Comparison of ENCODE assay signal across 1 cellular context in the genomic region with DNA sequence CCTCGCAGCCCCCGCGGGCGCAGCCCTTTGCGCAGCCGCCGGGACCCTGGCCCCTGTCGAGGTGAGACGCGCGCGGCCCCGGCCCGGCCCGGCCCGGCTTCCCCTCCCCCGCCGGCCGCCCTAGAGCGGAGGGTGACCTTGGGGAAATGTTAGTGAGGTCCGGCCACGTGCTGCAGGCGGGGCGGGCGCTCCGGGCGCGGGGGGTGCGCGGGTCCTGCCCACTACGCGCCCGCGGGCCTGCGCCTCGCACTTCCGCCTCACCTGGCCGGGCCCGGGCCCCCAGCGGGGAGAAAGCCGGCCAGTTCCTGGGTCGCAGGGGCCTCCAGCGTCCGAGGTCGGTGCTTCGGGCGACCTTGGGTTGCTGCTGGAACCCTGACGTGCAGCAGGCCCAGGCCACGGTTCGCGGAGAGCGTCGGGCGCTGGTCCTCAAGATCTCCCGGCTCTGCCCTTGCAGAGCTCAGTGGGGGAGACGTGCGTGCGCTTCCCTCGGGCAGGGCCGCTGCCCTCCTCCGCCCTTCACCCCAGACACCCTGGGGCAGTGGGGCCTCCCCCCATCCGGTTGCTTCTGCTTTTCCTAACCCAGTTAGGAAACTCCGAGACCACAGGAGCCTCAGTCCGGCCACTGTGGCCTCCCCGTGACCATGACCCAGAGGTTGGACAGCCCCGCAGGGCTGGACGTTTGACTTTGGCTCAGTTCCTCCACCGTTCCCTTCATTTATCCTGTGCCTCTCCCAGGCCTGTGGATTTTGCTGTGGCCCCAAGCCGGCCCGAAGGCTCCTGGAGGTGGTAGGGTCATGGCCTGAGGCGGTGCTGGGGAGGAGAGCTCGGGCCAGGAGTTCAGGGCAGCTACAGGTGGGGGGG.
TF ChIP-seq lines count a peak whose summit lies in the region.

No MANE protein-coding gene starts in this region.

TF ChIP-seq in WTC11, 78 proteins besides CTCF, POLR2A, EP300 and RAD21 (continued from another document):
- TF ChIP-seq SMAD3 (CRISPR knock-in tag; IDR thresholded peaks at IDR 0.05; ENCODE audit: borderline replicate concordance) = no peak
- TF ChIP-seq, protein P1, sequence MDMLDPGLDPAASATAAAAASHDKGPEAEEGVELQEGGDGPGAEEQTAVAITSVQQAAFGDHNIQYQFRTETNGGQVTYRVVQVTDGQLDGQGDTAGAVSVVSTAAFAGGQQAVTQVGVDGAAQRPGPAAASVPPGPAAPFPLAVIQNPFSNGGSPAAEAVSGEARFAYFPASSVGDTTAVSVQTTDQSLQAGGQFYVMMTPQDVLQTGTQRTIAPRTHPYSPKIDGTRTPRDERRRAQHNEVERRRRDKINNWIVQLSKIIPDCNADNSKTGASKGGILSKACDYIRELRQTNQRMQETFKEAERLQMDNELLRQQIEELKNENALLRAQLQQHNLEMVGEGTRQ (CRISPR knock-in tag; IDR thresholded peaks at IDR 0.05) = peak; percentile 76
- TF ChIP-seq ZNF263 (CRISPR knock-in tag; IDR thresholded peaks at IDR 0.05; ENCODE audit: low read depth) = peak; percentile 9; the same call in 1 of the 2 replicates
- TF ChIP-seq, protein P2, sequence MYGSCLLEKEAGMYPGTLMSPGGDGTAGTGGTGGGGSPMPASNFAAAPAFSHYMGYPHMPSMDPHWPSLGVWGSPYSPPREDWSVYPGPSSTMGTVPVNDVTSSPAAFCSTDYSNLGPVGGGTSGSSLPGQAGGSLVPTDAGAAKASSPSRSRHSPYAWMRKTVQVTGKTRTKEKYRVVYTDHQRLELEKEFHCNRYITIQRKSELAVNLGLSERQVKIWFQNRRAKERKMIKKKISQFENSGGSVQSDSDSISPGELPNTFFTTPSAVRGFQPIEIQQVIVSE (CRISPR knock-in tag; IDR thresholded peaks at IDR 0.05; ENCODE audit: borderline replicate concordance) = no peak
- TF ChIP-seq, protein P3, sequence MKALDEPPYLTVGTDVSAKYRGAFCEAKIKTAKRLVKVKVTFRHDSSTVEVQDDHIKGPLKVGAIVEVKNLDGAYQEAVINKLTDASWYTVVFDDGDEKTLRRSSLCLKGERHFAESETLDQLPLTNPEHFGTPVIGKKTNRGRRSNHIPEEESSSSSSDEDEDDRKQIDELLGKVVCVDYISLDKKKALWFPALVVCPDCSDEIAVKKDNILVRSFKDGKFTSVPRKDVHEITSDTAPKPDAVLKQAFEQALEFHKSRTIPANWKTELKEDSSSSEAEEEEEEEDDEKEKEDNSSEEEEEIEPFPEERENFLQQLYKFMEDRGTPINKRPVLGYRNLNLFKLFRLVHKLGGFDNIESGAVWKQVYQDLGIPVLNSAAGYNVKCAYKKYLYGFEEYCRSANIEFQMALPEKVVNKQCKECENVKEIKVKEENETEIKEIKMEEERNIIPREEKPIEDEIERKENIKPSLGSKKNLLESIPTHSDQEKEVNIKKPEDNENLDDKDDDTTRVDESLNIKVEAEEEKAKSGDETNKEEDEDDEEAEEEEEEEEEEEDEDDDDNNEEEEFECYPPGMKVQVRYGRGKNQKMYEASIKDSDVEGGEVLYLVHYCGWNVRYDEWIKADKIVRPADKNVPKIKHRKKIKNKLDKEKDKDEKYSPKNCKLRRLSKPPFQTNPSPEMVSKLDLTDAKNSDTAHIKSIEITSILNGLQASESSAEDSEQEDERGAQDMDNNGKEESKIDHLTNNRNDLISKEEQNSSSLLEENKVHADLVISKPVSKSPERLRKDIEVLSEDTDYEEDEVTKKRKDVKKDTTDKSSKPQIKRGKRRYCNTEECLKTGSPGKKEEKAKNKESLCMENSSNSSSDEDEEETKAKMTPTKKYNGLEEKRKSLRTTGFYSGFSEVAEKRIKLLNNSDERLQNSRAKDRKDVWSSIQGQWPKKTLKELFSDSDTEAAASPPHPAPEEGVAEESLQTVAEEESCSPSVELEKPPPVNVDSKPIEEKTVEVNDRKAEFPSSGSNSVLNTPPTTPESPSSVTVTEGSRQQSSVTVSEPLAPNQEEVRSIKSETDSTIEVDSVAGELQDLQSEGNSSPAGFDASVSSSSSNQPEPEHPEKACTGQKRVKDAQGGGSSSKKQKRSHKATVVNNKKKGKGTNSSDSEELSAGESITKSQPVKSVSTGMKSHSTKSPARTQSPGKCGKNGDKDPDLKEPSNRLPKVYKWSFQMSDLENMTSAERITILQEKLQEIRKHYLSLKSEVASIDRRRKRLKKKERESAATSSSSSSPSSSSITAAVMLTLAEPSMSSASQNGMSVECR (CRISPR knock-in tag; IDR thresholded peaks at IDR 0.05; ENCODE audit: borderline replicate concordance) = no peak
- TF ChIP-seq, protein P4, sequence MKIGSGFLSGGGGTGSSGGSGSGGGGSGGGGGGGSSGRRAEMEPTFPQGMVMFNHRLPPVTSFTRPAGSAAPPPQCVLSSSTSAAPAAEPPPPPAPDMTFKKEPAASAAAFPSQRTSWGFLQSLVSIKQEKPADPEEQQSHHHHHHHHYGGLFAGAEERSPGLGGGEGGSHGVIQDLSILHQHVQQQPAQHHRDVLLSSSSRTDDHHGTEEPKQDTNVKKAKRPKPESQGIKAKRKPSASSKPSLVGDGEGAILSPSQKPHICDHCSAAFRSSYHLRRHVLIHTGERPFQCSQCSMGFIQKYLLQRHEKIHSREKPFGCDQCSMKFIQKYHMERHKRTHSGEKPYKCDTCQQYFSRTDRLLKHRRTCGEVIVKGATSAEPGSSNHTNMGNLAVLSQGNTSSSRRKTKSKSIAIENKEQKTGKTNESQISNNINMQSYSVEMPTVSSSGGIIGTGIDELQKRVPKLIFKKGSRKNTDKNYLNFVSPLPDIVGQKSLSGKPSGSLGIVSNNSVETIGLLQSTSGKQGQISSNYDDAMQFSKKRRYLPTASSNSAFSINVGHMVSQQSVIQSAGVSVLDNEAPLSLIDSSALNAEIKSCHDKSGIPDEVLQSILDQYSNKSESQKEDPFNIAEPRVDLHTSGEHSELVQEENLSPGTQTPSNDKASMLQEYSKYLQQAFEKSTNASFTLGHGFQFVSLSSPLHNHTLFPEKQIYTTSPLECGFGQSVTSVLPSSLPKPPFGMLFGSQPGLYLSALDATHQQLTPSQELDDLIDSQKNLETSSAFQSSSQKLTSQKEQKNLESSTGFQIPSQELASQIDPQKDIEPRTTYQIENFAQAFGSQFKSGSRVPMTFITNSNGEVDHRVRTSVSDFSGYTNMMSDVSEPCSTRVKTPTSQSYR (CRISPR knock-in tag; IDR thresholded peaks at IDR 0.05) = no peak
- no peak for TF ChIP-seq ZNF416 (CRISPR knock-in tag; IDR thresholded peaks at IDR 0.05)
- TF ChIP-seq TP53 (CRISPR knock-in tag; IDR thresholded peaks at IDR 0.05) = no peak
- peak; percentile 65; the same call in 1 of the 2 replicates for TF ChIP-seq FOXP1 (CRISPR knock-in tag; IDR thresholded peaks at IDR 0.05; ENCODE audit: borderline replicate concordance)
- TF ChIP-seq, protein P5, sequence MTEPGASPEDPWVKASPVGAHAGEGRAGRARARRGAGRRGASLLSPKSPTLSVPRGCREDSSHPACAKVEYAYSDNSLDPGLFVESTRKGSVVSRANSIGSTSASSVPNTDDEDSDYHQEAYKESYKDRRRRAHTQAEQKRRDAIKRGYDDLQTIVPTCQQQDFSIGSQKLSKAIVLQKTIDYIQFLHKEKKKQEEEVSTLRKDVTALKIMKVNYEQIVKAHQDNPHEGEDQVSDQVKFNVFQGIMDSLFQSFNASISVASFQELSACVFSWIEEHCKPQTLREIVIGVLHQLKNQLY (CRISPR knock-in tag; IDR thresholded peaks at IDR 0.05) = 0 out of 2 replicates have a peak, but pooled peaks have one; percentile 18
- no peak for TF ChIP-seq HMGA2 (CRISPR knock-in tag; IDR thresholded peaks at IDR 0.05)
- TF ChIP-seq ZNF317 (CRISPR knock-in tag; IDR thresholded peaks at IDR 0.05; ENCODE audit: borderline replicate concordance, low read depth) = 0 out of 2 replicates have a peak, but pooled peaks have one; percentile 12
- TF ChIP-seq ZBTB21 (CRISPR knock-in tag; IDR thresholded peaks at IDR 0.05; ENCODE audit: borderline replicate concordance) = no peak
- TF ChIP-seq, protein P6, sequence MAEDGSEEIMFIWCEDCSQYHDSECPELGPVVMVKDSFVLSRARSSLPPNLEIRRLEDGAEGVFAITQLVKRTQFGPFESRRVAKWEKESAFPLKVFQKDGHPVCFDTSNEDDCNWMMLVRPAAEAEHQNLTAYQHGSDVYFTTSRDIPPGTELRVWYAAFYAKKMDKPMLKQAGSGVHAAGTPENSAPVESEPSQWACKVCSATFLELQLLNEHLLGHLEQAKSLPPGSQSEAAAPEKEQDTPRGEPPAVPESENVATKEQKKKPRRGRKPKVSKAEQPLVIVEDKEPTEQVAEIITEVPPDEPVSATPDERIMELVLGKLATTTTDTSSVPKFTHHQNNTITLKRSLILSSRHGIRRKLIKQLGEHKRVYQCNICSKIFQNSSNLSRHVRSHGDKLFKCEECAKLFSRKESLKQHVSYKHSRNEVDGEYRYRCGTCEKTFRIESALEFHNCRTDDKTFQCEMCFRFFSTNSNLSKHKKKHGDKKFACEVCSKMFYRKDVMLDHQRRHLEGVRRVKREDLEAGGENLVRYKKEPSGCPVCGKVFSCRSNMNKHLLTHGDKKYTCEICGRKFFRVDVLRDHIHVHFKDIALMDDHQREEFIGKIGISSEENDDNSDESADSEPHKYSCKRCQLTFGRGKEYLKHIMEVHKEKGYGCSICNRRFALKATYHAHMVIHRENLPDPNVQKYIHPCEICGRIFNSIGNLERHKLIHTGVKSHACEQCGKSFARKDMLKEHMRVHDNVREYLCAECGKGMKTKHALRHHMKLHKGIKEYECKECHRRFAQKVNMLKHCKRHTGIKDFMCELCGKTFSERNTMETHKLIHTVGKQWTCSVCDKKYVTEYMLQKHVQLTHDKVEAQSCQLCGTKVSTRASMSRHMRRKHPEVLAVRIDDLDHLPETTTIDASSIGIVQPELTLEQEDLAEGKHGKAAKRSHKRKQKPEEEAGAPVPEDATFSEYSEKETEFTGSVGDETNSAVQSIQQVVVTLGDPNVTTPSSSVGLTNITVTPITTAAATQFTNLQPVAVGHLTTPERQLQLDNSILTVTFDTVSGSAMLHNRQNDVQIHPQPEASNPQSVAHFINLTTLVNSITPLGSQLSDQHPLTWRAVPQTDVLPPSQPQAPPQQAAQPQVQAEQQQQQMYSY (CRISPR knock-in tag; IDR thresholded peaks at IDR 0.05) = no peak
- TF ChIP-seq, protein P7, sequence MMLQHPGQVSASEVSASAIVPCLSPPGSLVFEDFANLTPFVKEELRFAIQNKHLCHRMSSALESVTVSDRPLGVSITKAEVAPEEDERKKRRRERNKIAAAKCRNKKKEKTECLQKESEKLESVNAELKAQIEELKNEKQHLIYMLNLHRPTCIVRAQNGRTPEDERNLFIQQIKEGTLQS (CRISPR knock-in tag; conservative IDR thresholded peaks at IDR 0.05) = no peak
- TF ChIP-seq, protein P8, sequence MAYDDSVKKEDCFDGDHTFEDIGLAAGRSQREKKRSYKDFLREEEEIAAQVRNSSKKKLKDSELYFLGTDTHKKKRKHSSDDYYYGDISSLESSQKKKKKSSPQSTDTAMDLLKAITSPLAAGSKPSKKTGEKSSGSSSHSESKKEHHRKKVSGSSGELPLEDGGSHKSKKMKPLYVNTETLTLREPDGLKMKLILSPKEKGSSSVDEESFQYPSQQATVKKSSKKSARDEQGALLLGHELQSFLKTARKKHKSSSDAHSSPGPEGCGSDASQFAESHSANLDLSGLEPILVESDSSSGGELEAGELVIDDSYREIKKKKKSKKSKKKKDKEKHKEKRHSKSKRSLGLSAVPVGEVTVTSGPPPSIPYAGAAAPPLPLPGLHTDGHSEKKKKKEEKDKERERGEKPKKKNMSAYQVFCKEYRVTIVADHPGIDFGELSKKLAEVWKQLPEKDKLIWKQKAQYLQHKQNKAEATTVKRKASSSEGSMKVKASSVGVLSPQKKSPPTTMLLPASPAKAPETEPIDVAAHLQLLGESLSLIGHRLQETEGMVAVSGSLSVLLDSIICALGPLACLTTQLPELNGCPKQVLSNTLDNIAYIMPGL (CRISPR knock-in tag; IDR thresholded peaks at IDR 0.05) = peak; percentile 34
- TF ChIP-seq ZNF232 (CRISPR knock-in tag; IDR thresholded peaks at IDR 0.05) = no peak
- TF ChIP-seq GABPB1 (CRISPR knock-in tag; IDR thresholded peaks at IDR 0.05) = peak; percentile 9; the same call in 1 of the 2 replicates
- TF ChIP-seq ETV6 (CRISPR knock-in tag; IDR thresholded peaks at IDR 0.05) = 0 out of 2 replicates have a peak, but pooled peaks have one; percentile 7
- TF ChIP-seq GRHL2 (CRISPR knock-in tag; IDR thresholded peaks at IDR 0.05; ENCODE audit: insufficient replicate concordance, severe bottlenecking) = no peak
- TF ChIP-seq ZNF423 (CRISPR knock-in tag; IDR thresholded peaks at IDR 0.05) = no peak
- TF ChIP-seq ESRRA (CRISPR knock-in tag; IDR thresholded peaks at IDR 0.05; ENCODE audit: borderline replicate concordance) = peak; percentile 76; the same call in 1 of the 2 replicates
- TF ChIP-seq RELA (CRISPR knock-in tag; IDR thresholded peaks at IDR 0.05; ENCODE audit: borderline replicate concordance) = no peak
- no peak for TF ChIP-seq NR1H2 (CRISPR knock-in tag; IDR thresholded peaks at IDR 0.05)
- TF ChIP-seq, protein P9, sequence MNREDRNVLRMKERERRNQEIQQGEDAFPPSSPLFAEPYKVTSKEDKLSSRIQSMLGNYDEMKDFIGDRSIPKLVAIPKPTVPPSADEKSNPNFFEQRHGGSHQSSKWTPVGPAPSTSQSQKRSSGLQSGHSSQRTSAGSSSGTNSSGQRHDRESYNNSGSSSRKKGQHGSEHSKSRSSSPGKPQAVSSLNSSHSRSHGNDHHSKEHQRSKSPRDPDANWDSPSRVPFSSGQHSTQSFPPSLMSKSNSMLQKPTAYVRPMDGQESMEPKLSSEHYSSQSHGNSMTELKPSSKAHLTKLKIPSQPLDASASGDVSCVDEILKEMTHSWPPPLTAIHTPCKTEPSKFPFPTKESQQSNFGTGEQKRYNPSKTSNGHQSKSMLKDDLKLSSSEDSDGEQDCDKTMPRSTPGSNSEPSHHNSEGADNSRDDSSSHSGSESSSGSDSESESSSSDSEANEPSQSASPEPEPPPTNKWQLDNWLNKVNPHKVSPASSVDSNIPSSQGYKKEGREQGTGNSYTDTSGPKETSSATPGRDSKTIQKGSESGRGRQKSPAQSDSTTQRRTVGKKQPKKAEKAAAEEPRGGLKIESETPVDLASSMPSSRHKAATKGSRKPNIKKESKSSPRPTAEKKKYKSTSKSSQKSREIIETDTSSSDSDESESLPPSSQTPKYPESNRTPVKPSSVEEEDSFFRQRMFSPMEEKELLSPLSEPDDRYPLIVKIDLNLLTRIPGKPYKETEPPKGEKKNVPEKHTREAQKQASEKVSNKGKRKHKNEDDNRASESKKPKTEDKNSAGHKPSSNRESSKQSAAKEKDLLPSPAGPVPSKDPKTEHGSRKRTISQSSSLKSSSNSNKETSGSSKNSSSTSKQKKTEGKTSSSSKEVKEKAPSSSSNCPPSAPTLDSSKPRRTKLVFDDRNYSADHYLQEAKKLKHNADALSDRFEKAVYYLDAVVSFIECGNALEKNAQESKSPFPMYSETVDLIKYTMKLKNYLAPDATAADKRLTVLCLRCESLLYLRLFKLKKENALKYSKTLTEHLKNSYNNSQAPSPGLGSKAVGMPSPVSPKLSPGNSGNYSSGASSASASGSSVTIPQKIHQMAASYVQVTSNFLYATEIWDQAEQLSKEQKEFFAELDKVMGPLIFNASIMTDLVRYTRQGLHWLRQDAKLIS (CRISPR knock-in tag; IDR thresholded peaks at IDR 0.05; ENCODE audit: borderline replicate concordance) = no peak
